In genomic region chr9:37262410-37262809, GRCh38 we compare ENCODE assay signal across 9 cellular contexts.
DNase-seq lines count a peak whose midpoint lies in the region; ATAC-seq, FAIRE-seq and TF ChIP-seq lines count a peak whose summit lies in the region.
"Had no signal": no experiment of that assay in that cellular context is flagged by ENCODE, and none has a peak within 500 bp of the region (broad histone marks: within the 10 kb centered on the region; RNA-seq: fewer than 3 reads in every experiment).

No MANE protein-coding gene starts in this region.

- DNase-seq in CD14-positive monocyte (ENCODE audit: low spot score) (no peak), HuH-7 (ENCODE audit: low spot score) (peak; percentile 28), K562 (ENCODE audit: extremely low read depth in 1 of 4, low spot score in 3 of 4) (no peak), lung microvascular endothelial cell (ENCODE audit: low read depth in 2 of 2) (peak; percentile 61 to 62), HPDE6-E6E7 (ENCODE audit: extremely low spot score) (no peak), islet precursor cell (no peak), RCC 7860 (ENCODE audit: low spot score) (no peak)
- DNase-seq: NCI-H1436 had no signal

- H3K9me1 ChIP-seq in K562 (ENCODE audit: control insufficient read depth, insufficient read depth, low read length): no peaks in the 10 kb centered on the region

- H3K27me3 Mint-ChIP-seq in CD14-positive monocyte (ENCODE audit: low read depth in 3 of 3): no peaks in the 10 kb centered on the region

- peak; percentile 71 to 87 for TF ChIP-seq RAD21 in K562 (CRISPR knock-in tag; conservative IDR thresholded peaks at IDR 0.05 in 1 of 2, IDR thresholded peaks at IDR 0.05 in 1 of 2)

- no peaks in the 10 kb centered on the region for H3K9me3 Mint-ChIP-seq in CD14-positive monocyte

- peak; percentile 49 for FAIRE-seq in K562 (lab: Jason Lieb, UNC)
- FAIRE-seq in RCC 7860 (lab: Jason Lieb, UNC): no peak

- H3K9ac ChIP-seq in K562 (ENCODE audit: insufficient read depth in 1 of 2, low read depth in 2 of 2, low read length in 2 of 2): no peak overlapping the region

- TF ChIP-seq EP300 in K562 (IDR thresholded peaks at IDR 0.05; ENCODE audit: low read length): no peak

- H2AFZ ChIP-seq in K562 (ENCODE audit: low read depth, low read length): no peak overlapping the region

- no peaks in the 10 kb centered on the region for H3K9me3 ChIP-seq in K562 (replicated peaks; ENCODE audit: control insufficient read depth, insufficient read depth, low read depth, low read length)

- H3K27ac ChIP-seq in K562 (ENCODE audit: extremely low read depth, low read depth, low read length): no peak overlapping the region

- H3K4me3 Mint-ChIP-seq in CD14-positive monocyte: no peak overlapping the region

- CTCF ChIA-PET in K562 (lab: Yijun Ruan, JAX; ENCODE audit: low intra/inter-chr PET ratio): interaction anchor here (0.6 to 2.4 kb wide), 3 partner anchors 225 to 267 kb away, joined by 3 to 18 read pairs (median 4); no protein-coding TSS in a partner anchor

- no peaks in the 10 kb centered on the region for H3K27me3 ChIP-seq in K562 (ENCODE audit: control insufficient read depth in 2 of 2, insufficient read depth in 2 of 2, low read length in 2 of 2)

- TF ChIP-seq CTCF in CD14-positive monocyte (IDR thresholded peaks at IDR 0.05) (peak; percentile 11), K562 (IDR thresholded peaks at IDR 0.05 in 2 of 3, conservative IDR thresholded peaks at IDR 0.05 in 1 of 3; ENCODE audit: insufficient read depth in 2 of 3, low read depth in 1 of 3, low read length in 3 of 3) (peak; percentile 56 to 75 (median 62))

- peaks cover 15% of the 10 kb centered on the region for H3K4me1 Mint-ChIP-seq in CD14-positive monocyte

- no peak for TF ChIP-seq POLR2A in K562 (conservative IDR thresholded peaks at IDR 0.05)

- no peak overlapping the region for H3K27ac Mint-ChIP-seq in CD14-positive monocyte

- 50% methylated on average over 4 of the region's 4 CpGs for WGBS in K562 (ENCODE audit: insufficient coverage, low coverage, missing lambda C conversion rate)

- H4K20me1 ChIP-seq in K562 (replicated peaks; ENCODE audit: control insufficient read depth, insufficient read depth, low read length): no peaks in the 10 kb centered on the region; the same call in 1 of the 2 replicates

- peaks cover 3 to 9% of the 10 kb centered on the region in 2 experiments; a peak in 3 of 5 replicates for H3K4me1 ChIP-seq in K562 (replicated peaks in 1 of 2; ENCODE audit: control insufficient read depth in 2 of 2, insufficient read depth in 2 of 2, low read length in 2 of 2)

- H3K79me2 ChIP-seq in K562 (ENCODE audit: control insufficient read depth, insufficient read depth, low read length): peaks cover 54% of the 10 kb centered on the region

- H3K36me3 Mint-ChIP-seq in CD14-positive monocyte: peaks cover 0 to 3% of the 10 kb centered on the region in 2 donors

- no peak overlapping the region for H3K4me2 ChIP-seq in K562 (ENCODE audit: insufficient read depth, low read length)

- POLR2A ChIA-PET in K562 (lab: Yijun Ruan, JAX): no interaction called here

- in situ Hi-C loops in K562 (cut with MboI): no loop called here

- no peak overlapping the region for H3K4me3 ChIP-seq in K562

- BruUV-seq in K562 (replicated peaks; lab: Mats Ljungman, UMichigan): no TSS peak

- intact Hi-C loops in CD14-positive monocyte (cut with micrococcal nuclease) (no loop called here), K562 (cut with micrococcal nuclease) (loop anchor here (5.0 kb wide), 1 partner anchor 265 kb away; no protein-coding TSS in a partner anchor)

- peak; percentile 71 for ATAC-seq in K562
- ATAC-seq in HG03095 (IDR thresholded peaks at IDR 0.05; ENCODE audit: unreplicated experiment): no peak

- 0 out of 3 replicates have a peak, but pooled peaks cover 8% of the 10 kb centered on the region for H3K36me3 ChIP-seq in K562 (ENCODE audit: control insufficient read depth, insufficient read depth, low read length)

TF ChIP-seq in K562, 482 proteins besides CTCF, POLR2A, EP300 and RAD21:
- peak; percentile 62; the same call in 1 of the 2 replicates for TF ChIP-seq DEAF1 (CRISPR knock-in tag; IDR thresholded peaks at IDR 0.05)
- TF ChIP-seq SMC3 (conservative IDR thresholded peaks at IDR 0.05; ENCODE audit: insufficient read depth, low read depth, low read length): peak; percentile 45; the same call in 1 of the 2 replicates
- no peak for TF ChIP-seq ZBTB1 (CRISPR knock-in tag; IDR thresholded peaks at IDR 0.05; ENCODE audit: borderline replicate concordance, low read depth)
- TF ChIP-seq ARID3A (IDR thresholded peaks at IDR 0.05; ENCODE audit: borderline replicate concordance, low read depth, low read length): peak; percentile 60; the same call in 1 of the 2 replicates
TF ChIP-seq in K562: peak in this region for 3.

Comparison
In these comparisons a context has a peak if more than half of its experiments do, and no peak if none do; other contexts are left out.
1. DNase-seq: peak in HuH-7 (single experiment) and lung microvascular endothelial cell (2 of 2); none in CD14-positive monocyte (single experiment), K562 (0 of 4), HPDE6-E6E7 (single experiment), islet precursor cell (single experiment) and RCC 7860 (single experiment).